Comparison of ENCODE assay signal across 9 cellular contexts in genomic region chr21:31180256-31181088, GRCh38.
DNase-seq lines count a peak whose midpoint lies in the region; ATAC-seq and TF ChIP-seq lines count a peak whose summit lies in the region.
"Had no signal": no experiment of that assay in that cellular context is flagged by ENCODE, and none has a peak within 500 bp of the region (broad histone marks: within the 10 kb centered on the region; RNA-seq: fewer than 3 reads in every experiment).

No MANE protein-coding gene starts in this region.

- TF ChIP-seq EP300 in suprapubic skin (IDR thresholded peaks at IDR 0.05): no peak

- H3K27me3 ChIP-seq in CD4-positive, alpha-beta memory T cell (ENCODE audit: insufficient read depth, low read length): no peaks in the 10 kb centered on the region
- H3K27me3 ChIP-seq in H7 (ENCODE audit: control insufficient read depth, insufficient read depth, low read length) (no peaks in the 10 kb centered on the region), OCI-LY1 (ENCODE audit: insufficient read depth, low read length) (no peaks in the 10 kb centered on the region), left lung (no peaks in the 10 kb centered on the region), gastrocnemius medialis (no peaks in the 10 kb centered on the region), suprapubic skin (no peaks in the 10 kb centered on the region)

- H3K4me3 ChIP-seq in CD4-positive, alpha-beta memory T cell (ENCODE audit: low read length in 2 of 2): peak overlapping the region; percentile 6 to 8
- H3K4me3 ChIP-seq in H7 (ENCODE audit: insufficient read depth, low read depth, low read length): no peak overlapping the region
- no peak overlapping the region for H3K4me3 ChIP-seq in OCI-LY1 (ENCODE audit: low read depth, low read length, poor library complexity, severe bottlenecking)
- H3K4me3 ChIP-seq in left lung: no peak overlapping the region
- no peak overlapping the region for H3K4me3 ChIP-seq in gastrocnemius medialis
- no peak overlapping the region for H3K4me3 ChIP-seq in suprapubic skin
- H3K4me3 ChIP-seq: SK-N-MC had no signal

- TF ChIP-seq CTCF in OCI-LY1 (IDR thresholded peaks at IDR 0.05; ENCODE audit: low read length): peak; percentile 59
- peak; percentile 41 to 50 for TF ChIP-seq CTCF in left lung (IDR thresholded peaks at IDR 0.05)
- peak in 1 of 5 experiments; percentile 12 for TF ChIP-seq CTCF in gastrocnemius medialis (IDR thresholded peaks at IDR 0.05 in 4 of 5, conservative IDR thresholded peaks at IDR 0.05 in 1 of 5)
- peak in 1 of 2 donors; percentile 43 for TF ChIP-seq CTCF in suprapubic skin (IDR thresholded peaks at IDR 0.05)

- POLR2A ChIA-PET in CD4-positive, alpha-beta memory T cell (lab: Charles Lee; ENCODE audit: partially characterized antibody): interaction anchor here (1.2 to 7.8 kb wide), 9 partner anchors 10 to 379 kb away, joined by 3 to 94 read pairs (median 26); no protein-coding TSS in a partner anchor

- TF ChIP-seq POLR2A in gastrocnemius medialis (IDR thresholded peaks at IDR 0.05) (no peak), suprapubic skin (IDR thresholded peaks at IDR 0.05) (no peak)

- H4K20me1 ChIP-seq in OCI-LY1 (ENCODE audit: insufficient read depth, low read length): no peaks in the 10 kb centered on the region

- H3K36me3 Mint-ChIP-seq in CD4-positive, alpha-beta memory T cell: peaks cover 10 to 43% of the 10 kb centered on the region in 2 donors

- intact Hi-C loops in CD4-positive, alpha-beta memory T cell (cut with micrococcal nuclease): loop anchor here (1.0 to 5.0 kb wide), 4 partner anchors 47 to 552 kb away; partner anchors contain the start of gene SCAF4
- intact Hi-C loops in left lung (cut with DNase I): loop anchor here in 1 of 2 donors (5.0 kb wide), 1 partner anchor 73 kb away; no protein-coding TSS in a partner anchor
- intact Hi-C loops in gastrocnemius medialis (cut with DNase I; ENCODE audit: low total_unique reads): no loop called here

- no peak overlapping the region for H3K9ac ChIP-seq in OCI-LY1 (ENCODE audit: low read length)

- no peaks in the 10 kb centered on the region for H3K9me2 ChIP-seq in OCI-LY1 (ENCODE audit: low read depth, low read length)

- no peaks in the 10 kb centered on the region for H3F3A ChIP-seq in OCI-LY1 (ENCODE audit: insufficient read depth, low read length)

- H3K4me3 Mint-ChIP-seq in CD4-positive, alpha-beta memory T cell: peak overlapping the region; percentile 70 to 94 (median 86)

- no peaks in the 10 kb centered on the region for H3K9me3 ChIP-seq in CD4-positive, alpha-beta memory T cell (ENCODE audit: control insufficient read depth in 1 of 2, low read length in 2 of 2)
- H3K9me3 ChIP-seq in OCI-LY1 (ENCODE audit: low read length) (no peaks in the 10 kb centered on the region), left lung (no peaks in the 10 kb centered on the region), gastrocnemius medialis (no peaks in the 10 kb centered on the region), suprapubic skin (no peaks in the 10 kb centered on the region)

- peak; percentile 70 for ATAC-seq in left lung
- ATAC-seq in gastrocnemius medialis: no peak

- no peaks in the 10 kb centered on the region for H3K27me3 Mint-ChIP-seq in CD4-positive, alpha-beta memory T cell

- peak in 3 of 5 donors; percentile 28 to 49 (median 43) for DNase-seq in CD4-positive, alpha-beta memory T cell
- peak; percentile 43 for DNase-seq in H7
- peak; percentile 48 to 67 for DNase-seq in T47D (ENCODE audit: low read depth in 1 of 2, low spot score in 1 of 2)
- no peak for DNase-seq in left lung
- no peak for DNase-seq in stimulated activated CD8-positive, alpha-beta memory T cell treated with anti-CD3 and anti-CD28 coated beads, Interleukin-4, amount 100 ng/mL, for 48 hours
- DNase-seq in gastrocnemius medialis: no peak
- DNase-seq in suprapubic skin (ENCODE audit: low spot score in 2 of 2): no peak

- no peaks in the 10 kb centered on the region for H3K9me3 Mint-ChIP-seq in CD4-positive, alpha-beta memory T cell

- no peaks in the 10 kb centered on the region for H3K79me2 ChIP-seq in OCI-LY1 (ENCODE audit: insufficient read depth, low read length)

- no peaks in the 10 kb centered on the region for H3K36me3 ChIP-seq in CD4-positive, alpha-beta memory T cell (ENCODE audit: insufficient read depth, low read length)
- H3K36me3 ChIP-seq in H7 (replicated peaks; ENCODE audit: control insufficient read depth, insufficient read depth, low read length): no peaks in the 10 kb centered on the region
- H3K36me3 ChIP-seq in OCI-LY1 (ENCODE audit: insufficient read depth, low read length): no peaks in the 10 kb centered on the region
- no peaks in the 10 kb centered on the region for H3K36me3 ChIP-seq in left lung
- no peaks in the 10 kb centered on the region for H3K36me3 ChIP-seq in gastrocnemius medialis
- H3K36me3 ChIP-seq in suprapubic skin: peaks cover 7% of the 10 kb centered on the region

- peaks cover 56 to 77% (median 67%) of the 10 kb centered on the region in 4 donors for H3K4me1 Mint-ChIP-seq in CD4-positive, alpha-beta memory T cell

- H2AFZ ChIP-seq in OCI-LY1 (ENCODE audit: low read length): no peak overlapping the region

- peaks cover 91% of the 10 kb centered on the region for H3K4me1 ChIP-seq in CD4-positive, alpha-beta memory T cell (ENCODE audit: insufficient read depth, low read length)
- peaks cover 33% of the 10 kb centered on the region for H3K4me1 ChIP-seq in OCI-LY1 (ENCODE audit: insufficient read depth, low read length, severe bottlenecking)
- peaks cover 0 to 24% of the 10 kb centered on the region in 2 donors for H3K4me1 ChIP-seq in left lung
- peaks cover 0 to under 1% of the 10 kb centered on the region in 2 donors for H3K4me1 ChIP-seq in gastrocnemius medialis
- H3K4me1 ChIP-seq in suprapubic skin: peaks cover 5% of the 10 kb centered on the region

- H3K4me2 ChIP-seq in OCI-LY1 (ENCODE audit: low read length): no peak overlapping the region

- H3K27ac ChIP-seq in CD4-positive, alpha-beta memory T cell (ENCODE audit: low read depth, low read length): peak overlapping the region; percentile 56
- H3K27ac ChIP-seq in OCI-LY1 (ENCODE audit: low read depth, low read length, poor library complexity, severe bottlenecking) (peak overlapping the region; percentile 60), left lung (no peak overlapping the region), gastrocnemius medialis (no peak overlapping the region), suprapubic skin (no peak overlapping the region)
- H3K27ac ChIP-seq: SK-N-MC had no signal

- peak overlapping the region; percentile 93 to 95 (median 95) for H3K27ac Mint-ChIP-seq in CD4-positive, alpha-beta memory T cell

- CTCF ChIA-PET in CD4-positive, alpha-beta memory T cell (lab: Charles Lee; ENCODE audit: partially characterized antibody): interaction anchor here (0.9 to 6.1 kb wide), 21 partner anchors 8 to 424 kb away, joined by 3 to 142 read pairs (median 12); no protein-coding TSS in a partner anchor

- in situ Hi-C loops in T47D (cut with HindIII; ENCODE audit: low pct_unique_long_range_greater_than_20kb, low sequenced_read_pairs): no loop called here
- in situ Hi-C loops in gastrocnemius medialis (cut with MboI; ENCODE audit: low sequenced_read_pairs in 4 of 4): loop anchor here in 1 of 4 donors (25.0 kb wide), 1 partner anchor 407 kb away; no protein-coding TSS in a partner anchor

- WGBS in suprapubic skin: 53% methylated on average over 5 of the region's 5 CpGs

Comparison
In these comparisons a context has a peak if more than half of its experiments do, and no peak if none do; other contexts are left out.
1. DNase-seq: peak in CD4-positive, alpha-beta memory T cell (3 of 5), H7 (single experiment) and T47D (2 of 2); none in left lung (0 of 2), stimulated activated CD8-positive, alpha-beta memory T cell treated with anti-CD3 and anti-CD28 coated beads, Interleukin-4, amount 100 ng/mL, for 48 hours (single experiment), gastrocnemius medialis (0 of 2) and suprapubic skin (0 of 2).
2. H3K27ac ChIP-seq: peak in CD4-positive, alpha-beta memory T cell (single experiment) and OCI-LY1 (single experiment); none in left lung (0 of 2), gastrocnemius medialis (0 of 4) and suprapubic skin (single experiment).
3. H3K4me3 ChIP-seq: peak in CD4-positive, alpha-beta memory T cell (2 of 2); none in H7 (single experiment), OCI-LY1 (single experiment), left lung (0 of 2), gastrocnemius medialis (0 of 4) and suprapubic skin (single experiment).